1 cellular context compared by ENCODE assay signal in the genomic region with DNA sequence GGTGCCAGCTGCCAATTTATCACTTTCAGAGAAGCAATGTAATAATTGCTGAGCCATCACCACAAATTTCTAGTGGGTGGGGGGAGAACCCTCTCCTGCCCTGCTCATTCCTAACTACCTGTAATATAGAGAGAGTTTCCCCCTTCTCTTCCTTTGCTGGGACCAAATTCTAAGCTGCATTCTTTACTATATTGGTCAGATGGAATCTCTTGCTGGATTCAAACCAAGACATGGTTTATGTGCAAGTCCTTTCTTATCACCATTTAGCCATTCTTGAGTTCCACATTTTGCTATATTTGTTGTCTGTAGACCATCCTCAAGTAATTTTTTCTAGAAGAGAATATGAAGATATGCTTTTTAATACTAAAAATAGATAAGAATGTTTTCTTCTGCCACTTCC.
TF ChIP-seq lines count a peak whose summit lies in the region.

No MANE protein-coding gene starts in this region.

TF ChIP-seq in SK-N-SH treated with all-trans-retinoic acid at 6 μM for 48 hours, 23 proteins besides CTCF, POLR2A, EP300 and RAD21 (continued from another document):
- TF ChIP-seq TCF4 (CRISPR knock-in tag; IDR thresholded peaks at IDR 0.05; ENCODE audit: borderline replicate concordance) (no peak), TSHZ2 (CRISPR knock-in tag; IDR thresholded peaks at IDR 0.05) (no peak), PATZ1 (CRISPR knock-in tag; IDR thresholded peaks at IDR 0.05; ENCODE audit: borderline replicate concordance) (no peak), SNAI2 (CRISPR knock-in tag; IDR thresholded peaks at IDR 0.05) (no peak), BACH2 (CRISPR knock-in tag; IDR thresholded peaks at IDR 0.05; ENCODE audit: borderline replicate concordance) (no peak), ZFP30 (CRISPR knock-in tag; IDR thresholded peaks at IDR 0.05) (no peak), ZNF70 (CRISPR knock-in tag; IDR thresholded peaks at IDR 0.05) (no peak), TOX (CRISPR knock-in tag; IDR thresholded peaks at IDR 0.05; ENCODE audit: borderline replicate concordance) (no peak)
